22 cellular contexts compared by ENCODE assay signal in the genomic region with DNA sequence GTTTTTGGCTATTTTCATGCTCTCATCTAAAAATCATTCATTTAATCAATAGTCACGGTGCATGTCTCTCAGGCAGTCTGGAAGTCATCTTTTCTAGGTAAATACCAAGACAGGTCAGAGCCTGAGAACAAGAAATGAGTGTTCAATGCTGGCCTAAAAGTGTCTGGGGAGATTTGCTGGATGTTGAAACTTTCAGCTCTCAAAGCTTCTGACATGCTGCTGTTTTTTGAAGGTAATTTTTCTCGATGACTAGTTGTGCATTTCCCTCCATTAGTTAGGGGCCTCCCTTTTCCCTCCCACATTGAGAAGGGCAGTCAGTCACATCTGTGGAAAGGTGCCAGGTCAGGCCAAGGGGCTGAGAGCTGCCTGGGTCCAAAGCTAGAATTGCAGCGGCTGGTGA.
DNase-seq lines count a peak whose midpoint lies in the region; ATAC-seq, FAIRE-seq and TF ChIP-seq lines count a peak whose summit lies in the region.
"Had no signal": no experiment of that assay in that cellular context is flagged by ENCODE, and none has a peak within 500 bp of the region (broad histone marks: within the 10 kb centered on the region; RNA-seq: fewer than 3 reads in every experiment).

No MANE protein-coding gene starts in this region.

- WGBS in endodermal cell (ENCODE audit: insufficient coverage in 1 of 2, insufficient read length in 1 of 2), 2 experiments: 83 to 92% methylated on average over 1 to 3 of the region's 3 CpGs
- 63 to 67% (median 66%) methylated on average over 3 of the region's 3 CpGs for WGBS in small intestine, 3 donors

- H3K27ac ChIP-seq in endodermal cell (ENCODE audit: low read depth, low read length) (no peak overlapping the region), small intestine (ENCODE audit: low read depth in 1 of 2, low read length in 1 of 2) (no peak overlapping the region)
- H3K27ac ChIP-seq: pancreas, upper lobe of right lung had no signal

- no peak overlapping the region for H3K27ac Mint-ChIP-seq in endodermal cell
- H3K27ac Mint-ChIP-seq: activated CD4-positive, alpha-beta T cell treated with anti-CD3 and anti-CD28 coated beads, Interleukin-2, amount 10 ng/mL, durations not matched to agents 7 days and 5 days; activated naive CD8-positive, alpha-beta T cell; natural killer cell had no signal

- H3K4me3 Mint-ChIP-seq in endodermal cell: no peak overlapping the region
- H3K4me3 Mint-ChIP-seq: activated CD4-positive, alpha-beta T cell treated with anti-CD3 and anti-CD28 coated beads, Interleukin-2, amount 10 ng/mL, durations not matched to agents 7 days and 5 days; natural killer cell had no signal

- ATAC-seq in GM21360 (IDR thresholded peaks at IDR 0.05; ENCODE audit: unreplicated experiment) (peak; percentile 38), HG03039 (IDR thresholded peaks at IDR 0.05; ENCODE audit: unreplicated experiment) (peak; percentile 35), HG03045 (IDR thresholded peaks at IDR 0.05; ENCODE audit: unreplicated experiment) (no peak)
- ATAC-seq: natural killer cell, pancreas, upper lobe of right lung had no signal

- FAIRE-seq in small intestine (lab: Jason Lieb, UNC): no peak
- FAIRE-seq: frontal cortex, pancreas had no signal

- peaks cover 2% of the 10 kb centered on the region for H3K27me3 Mint-ChIP-seq in endodermal cell (ENCODE audit: insufficient read depth)
- H3K27me3 Mint-ChIP-seq: CD4-positive, alpha-beta memory T cell had no signal

- in situ Hi-C loops in GM13976 (cut with MboI; ENCODE audit: low sequenced_read_pairs, unreplicated experiment): loop anchor here (25.0 kb wide), 1 partner anchor 175 kb away; no protein-coding TSS in a partner anchor

- peaks cover 34% of the 10 kb centered on the region for H3K9me3 ChIP-seq in endodermal cell (ENCODE audit: control insufficient read depth, low read length)
- H3K9me3 ChIP-seq in small intestine (ENCODE audit: control insufficient read depth, low read depth): no peaks in the 10 kb centered on the region
- H3K9me3 ChIP-seq: pancreas, upper lobe of right lung had no signal

- H3K36me3 ChIP-seq in endodermal cell (ENCODE audit: control insufficient read depth, insufficient read depth, low read length) (no peaks in the 10 kb centered on the region), small intestine (ENCODE audit: control insufficient read depth in 2 of 2, insufficient read depth in 2 of 2, low read length in 2 of 2) (no peaks in the 10 kb centered on the region)
- H3K36me3 ChIP-seq: MG63, pancreas, upper lobe of right lung had no signal

- no peaks in the 10 kb centered on the region for H3K4me1 ChIP-seq in endodermal cell (ENCODE audit: control insufficient read depth, insufficient read depth, low read length)
- no peaks in the 10 kb centered on the region for H3K4me1 ChIP-seq in small intestine (ENCODE audit: control insufficient read depth in 2 of 2, insufficient read depth in 1 of 2, low read depth in 1 of 2, low read length in 1 of 2)

- H3K27me3 ChIP-seq in endodermal cell (ENCODE audit: control insufficient read depth, insufficient read depth, low read length, poor library complexity, severe bottlenecking): no peaks in the 10 kb centered on the region
- H3K27me3 ChIP-seq in small intestine (ENCODE audit: control insufficient read depth in 2 of 2, insufficient read depth in 2 of 2, low read length in 2 of 2): peaks cover 0 to 3% of the 10 kb centered on the region in 2 donors
- H3K27me3 ChIP-seq: MG63, pancreas, upper lobe of right lung had no signal

- H3K4me1 Mint-ChIP-seq in endodermal cell: peaks cover 10% of the 10 kb centered on the region

- no peak overlapping the region for H3K9ac ChIP-seq in endodermal cell (ENCODE audit: extremely low read depth, low read length, poor library complexity, severe bottlenecking)

- no peak overlapping the region for H3K4me3 ChIP-seq in endodermal cell (ENCODE audit: low read length)
- H3K4me3 ChIP-seq in small intestine (ENCODE audit: low read depth in 1 of 2, low read length in 2 of 2): no peak overlapping the region
- H3K4me3 ChIP-seq: MG63, pancreas, upper lobe of right lung had no signal

- peaks cover 10% of the 10 kb centered on the region for H3K36me3 Mint-ChIP-seq in endodermal cell (ENCODE audit: low read depth)
- H3K36me3 Mint-ChIP-seq: activated naive CD8-positive, alpha-beta T cell; CD4-positive, alpha-beta memory T cell; natural killer cell had no signal

- DNase-seq in GM13976 (ENCODE audit: low spot score): peak; percentile 48
- DNase-seq in endodermal cell: peak; percentile 3
- DNase-seq in pons (ENCODE audit: low spot score): no peak
- DNase-seq in NCI-H1105 (lab: John Stamatoyannopoulos, UW): no peak
- no peak for DNase-seq in small intestine
- DNase-seq: activated CD4-positive, alpha-beta T cell treated with anti-CD3 and anti-CD28 coated beads, Interleukin-2, amount 10 ng/mL, durations not matched to agents 7 days and 5 days; activated T-cell treated with anti-CD3 and anti-CD28 coated beads for 4 hours; CD4-positive, alpha-beta memory T cell; DMS53; H7; mesendoderm; MG63; natural killer cell; NCI-H187; NCI-H345; pancreas; upper lobe of right lung had no signal

- H3K9me3 Mint-ChIP-seq in endodermal cell: peaks cover 39% of the 10 kb centered on the region
- H3K9me3 Mint-ChIP-seq: natural killer cell had no signal

- TF ChIP-seq CTCF in GM13976 (IDR thresholded peaks at IDR 0.05; ENCODE audit: borderline replicate concordance, control extremely low read depth, extremely low read depth, insufficient read depth, missing control alignments) (no peak), endodermal cell (conservative IDR thresholded peaks at IDR 0.05) (no peak)

Comparison
In these comparisons a context has a peak if more than half of its experiments do, and no peak if none do; other contexts are left out.
1. DNase-seq: peak in GM13976 (single experiment) and endodermal cell (single experiment); none in pons (single experiment), NCI-H1105 (single experiment) and small intestine (single experiment).